Comparison of ENCODE assay signal across 8 cellular contexts in the genomic region with DNA sequence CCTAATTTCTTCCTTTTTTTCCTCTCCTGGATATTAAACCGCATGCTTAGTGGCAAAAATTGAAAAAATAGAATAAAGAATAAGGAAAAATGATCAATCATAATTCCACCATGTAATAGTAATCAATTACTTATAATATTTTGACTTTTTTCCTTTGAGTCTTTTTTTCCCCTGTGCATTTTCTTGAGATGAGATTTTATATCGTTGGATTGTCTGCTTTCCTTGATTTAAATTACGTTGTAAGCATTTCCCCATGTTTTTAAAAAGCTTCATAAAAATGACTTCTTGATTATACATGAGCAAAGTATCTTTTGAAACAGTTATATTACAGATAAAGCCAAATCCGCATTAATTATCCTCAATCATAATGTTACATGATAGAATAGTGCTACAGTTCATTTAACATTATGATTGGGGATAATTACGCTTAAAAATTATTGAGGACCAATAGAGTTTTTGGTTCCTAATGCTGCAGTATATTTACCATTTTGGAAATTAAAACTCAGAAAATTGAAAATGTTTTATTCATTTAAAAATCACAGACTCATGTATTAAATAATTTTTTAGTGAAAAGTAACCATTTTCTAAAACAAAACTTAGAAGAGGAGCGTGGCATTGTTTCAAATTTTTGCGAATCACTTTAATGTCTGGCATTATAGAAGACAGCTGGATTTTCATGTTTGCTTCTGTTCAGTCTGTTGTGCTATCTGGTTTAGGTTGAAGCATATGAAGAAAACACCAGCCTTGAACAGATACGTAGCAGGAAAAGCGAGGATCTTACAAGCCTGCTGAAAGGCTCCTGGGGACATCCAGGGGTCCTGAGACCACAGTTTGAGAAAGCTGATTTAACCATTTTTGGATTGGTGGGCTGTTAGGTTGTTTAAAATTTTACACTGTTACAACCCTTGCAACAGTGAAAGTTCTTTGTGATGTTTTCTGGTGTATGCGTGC. TPM values are rescaled to one million over a fixed set of nuclear protein-coding genes. Genes with fewer than 3 reads are reported as not detected.
A peak's percentile ranks its signal among the peaks of the same experiment; 100 is the strongest.
DNase-seq lines count a peak whose midpoint lies in the region; ATAC-seq, FAIRE-seq and TF ChIP-seq lines count a peak whose summit lies in the region.

No MANE protein-coding gene starts in this region.

- TF ChIP-seq RAD21 in K562 (CRISPR knock-in tag; conservative IDR thresholded peaks at IDR 0.05 in 1 of 2, IDR thresholded peaks at IDR 0.05 in 1 of 2) = no peak

- no peaks in the 10 kb centered on the region; the same call in 1 of the 2 replicates for H4K20me1 ChIP-seq in K562 (replicated peaks; ENCODE audit: control insufficient read depth, insufficient read depth, low read length)

- in situ Hi-C loops in K562 (cut with MboI) = loop anchor here (25.0 kb wide), 1 partner anchor 1897 kb away; no protein-coding TSS in a partner anchor

- H2AFZ ChIP-seq in K562 (ENCODE audit: low read depth, low read length) = peak overlapping the region; percentile 95

- H3K9me3 ChIP-seq in HEK293 (ENCODE audit: control insufficient read depth, insufficient read depth, low read depth, low read length) = no peaks in the 10 kb centered on the region
- H3K9me3 ChIP-seq in K562 (replicated peaks; ENCODE audit: control insufficient read depth, insufficient read depth, low read depth, low read length) = no peaks in the 10 kb centered on the region
- no peaks in the 10 kb centered on the region for H3K9me3 ChIP-seq in mesodermal cell (ENCODE audit: control insufficient read depth, low read length)

- TF ChIP-seq EP300 in K562 (IDR thresholded peaks at IDR 0.05; ENCODE audit: low read length) = no peak

- H3K4me2 ChIP-seq in K562 (ENCODE audit: insufficient read depth, low read length) = peak overlapping the region; percentile 89

- POLR2A ChIA-PET in HEK293 (lab: Yijun Ruan, JAX) (interaction anchor here (1.4 to 3.1 kb wide), 2 partner anchors 10 to 245 kb away, joined by 5 to 14 read pairs; a partner anchor contains a TSS), K562 (lab: Yijun Ruan, JAX) (interaction anchor here (0.6 to 1.3 kb wide), 2 partner anchors 13 to 23 kb away, joined by 4 read pairs; no protein-coding TSS in a partner anchor)

- no peaks in the 10 kb centered on the region for H3K9me1 ChIP-seq in K562 (ENCODE audit: control insufficient read depth, insufficient read depth, low read length)

- 3% methylated on average over 10 of the region's 10 CpGs for WGBS in K562 (ENCODE audit: insufficient coverage, low coverage, missing lambda C conversion rate)
- 41 to 74% methylated on average over 2 of the region's 10 CpGs for WGBS in mesodermal cell (ENCODE audit: insufficient coverage in 2 of 2), 2 experiments

- peak overlapping the region; percentile 91; the same call in 1 of the 2 replicates for H3K27ac ChIP-seq in 22Rv1
- peak overlapping the region; percentile 95; the same call in 1 of the 2 replicates for H3K27ac ChIP-seq in HEK293 (ENCODE audit: extremely low read depth, low read depth, low read length)
- peak overlapping the region; percentile 94 for H3K27ac ChIP-seq in K562 (ENCODE audit: extremely low read depth, low read depth, low read length)
- H3K27ac ChIP-seq in mesodermal cell (ENCODE audit: low read depth, low read length, severe bottlenecking) = no peak overlapping the region

- peak overlapping the region; percentile 75 to 80; a peak in 3 of 4 replicates for H3K9ac ChIP-seq in K562 (ENCODE audit: insufficient read depth in 1 of 2, low read depth in 2 of 2, low read length in 2 of 2)

- H3K4me3 ChIP-seq in HEK293 (ENCODE audit: low read depth, low read length) (peak overlapping the region; percentile 97), K562 (peak overlapping the region; percentile 70), mesodermal cell (ENCODE audit: extremely low read depth, insufficient read depth, low read length, poor library complexity, severe bottlenecking) (peak overlapping the region; percentile 80)

- BruUV-seq in K562 (replicated peaks; lab: Mats Ljungman, UMichigan) = TSS peak; percentile 60

- no peaks in the 10 kb centered on the region for H3K27me3 ChIP-seq in K562 (ENCODE audit: control insufficient read depth in 2 of 2, insufficient read depth in 2 of 2, low read length in 2 of 2)

- H3K79me2 ChIP-seq in K562 (ENCODE audit: control insufficient read depth, insufficient read depth, low read length) = peaks cover 35% of the 10 kb centered on the region

- H3K4me1 ChIP-seq in HEK293 (ENCODE audit: control insufficient read depth, insufficient read depth, low read length) (peaks cover 4% of the 10 kb centered on the region; the same call in 1 of the 2 replicates), K562 (replicated peaks in 1 of 2; ENCODE audit: control insufficient read depth in 2 of 2, insufficient read depth in 2 of 2, low read length in 2 of 2) (peaks cover 6 to 14% of the 10 kb centered on the region in 2 experiments; a peak in 2 of 5 replicates), mesodermal cell (ENCODE audit: control insufficient read depth, insufficient read depth, low read length, poor library complexity, severe bottlenecking) (peaks cover 8% of the 10 kb centered on the region)

- TF ChIP-seq CTCF in 22Rv1 (IDR thresholded peaks at IDR 0.05) (no peak), HEK293 (tag by site-specific recombination; IDR thresholded peaks at IDR 0.05) (no peak), K562 (IDR thresholded peaks at IDR 0.05 in 2 of 3, conservative IDR thresholded peaks at IDR 0.05 in 1 of 3; ENCODE audit: insufficient read depth in 2 of 3, low read depth in 1 of 3, low read length in 3 of 3) (no peak)

- FAIRE-seq in K562 (lab: Jason Lieb, UNC) = peak; percentile 19

- no peak for TF ChIP-seq POLR2A in K562 (conservative IDR thresholded peaks at IDR 0.05)

- H3K36me3 ChIP-seq in HEK293 (ENCODE audit: control insufficient read depth in 2 of 2, insufficient read depth in 1 of 2, low read length in 2 of 2) (peaks cover 4 to 12% of the 10 kb centered on the region in 2 experiments), K562 (ENCODE audit: control insufficient read depth, insufficient read depth, low read length) (peaks cover 3% of the 10 kb centered on the region; the same call in 1 of the 3 replicates), mesodermal cell (ENCODE audit: control insufficient read depth, insufficient read depth, low read length) (peaks cover 20% of the 10 kb centered on the region)

- DNase-seq in K562 (ENCODE audit: extremely low read depth in 1 of 4, low spot score in 3 of 4) (peak in 2 of 4 experiments; percentile 14 to 35), NCI-H1436 treated with DMSO at 0.1 percent for 48 hours (lab: John Stamatoyannopoulos, UW) (no peak), GM19238 (ENCODE audit: insufficient read length, low spot score) (no peak), amniotic stem cell (lab: John Stamatoyannopoulos, UW) (no peak)

- intact Hi-C loops in K562 (cut with micrococcal nuclease) = no loop called here

- CTCF ChIA-PET in HEK293 (lab: Yijun Ruan, JAX) = interaction anchor here (0.7 kb wide), 1 partner anchor 1035 kb away, joined by 3 read pairs; no protein-coding TSS in a partner anchor
- CTCF ChIA-PET in K562 (lab: Yijun Ruan, JAX; ENCODE audit: low intra/inter-chr PET ratio) = no interaction called here

- peak; percentile 22 for ATAC-seq in K562
- no peak for ATAC-seq in GM21447 (IDR thresholded peaks at IDR 0.05; ENCODE audit: unreplicated experiment)

TF ChIP-seq in HEK293, 187 proteins besides CTCF, POLR2A, EP300 and RAD21:
- TF ChIP-seq ZNF600 (tag by site-specific recombination; IDR thresholded peaks at IDR 0.05) = 0 out of 2 replicates have a peak, but pooled peaks have one; percentile 28
- peak; percentile 76 for TF ChIP-seq PRDM1 (tag by site-specific recombination; IDR thresholded peaks at IDR 0.05)
- no peak for TF ChIP-seq SP3 (tag by site-specific recombination; IDR thresholded peaks at IDR 0.05)
- TF ChIP-seq ZNF335 (tag by site-specific recombination; conservative IDR thresholded peaks at IDR 0.05) = peak; percentile 92
- TF ChIP-seq ZNF354C (tag by site-specific recombination; IDR thresholded peaks at IDR 0.05; ENCODE audit: borderline replicate concordance, low read depth) = no peak
- no peak for TF ChIP-seq GLIS2 (tag by site-specific recombination; IDR thresholded peaks at IDR 0.05)
- peak; percentile 94 for TF ChIP-seq ZNF664 (tag by site-specific recombination; IDR thresholded peaks at IDR 0.05)

TF ChIP-seq in K562, 482 proteins besides CTCF, POLR2A, EP300 and RAD21 (continues in another document):
- TF ChIP-seq, protein P1, sequence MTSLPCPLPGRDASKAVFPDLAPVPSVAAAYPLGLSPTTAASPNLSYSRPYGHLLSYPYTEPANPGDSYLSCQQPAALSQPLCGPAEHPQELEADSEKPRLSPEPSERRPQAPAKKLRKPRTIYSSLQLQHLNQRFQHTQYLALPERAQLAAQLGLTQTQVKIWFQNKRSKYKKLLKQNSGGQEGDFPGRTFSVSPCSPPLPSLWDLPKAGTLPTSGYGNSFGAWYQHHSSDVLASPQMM (CRISPR knock-in tag; IDR thresholded peaks at IDR 0.05) = no peak
- TF ChIP-seq, protein P2, sequence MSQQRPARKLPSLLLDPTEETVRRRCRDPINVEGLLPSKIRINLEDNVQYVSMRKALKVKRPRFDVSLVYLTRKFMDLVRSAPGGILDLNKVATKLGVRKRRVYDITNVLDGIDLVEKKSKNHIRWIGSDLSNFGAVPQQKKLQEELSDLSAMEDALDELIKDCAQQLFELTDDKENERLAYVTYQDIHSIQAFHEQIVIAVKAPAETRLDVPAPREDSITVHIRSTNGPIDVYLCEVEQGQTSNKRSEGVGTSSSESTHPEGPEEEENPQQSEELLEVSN (IDR thresholded peaks at IDR 0.05; ENCODE audit: borderline replicate concordance in 1 of 2, extremely low read depth in 1 of 2, insufficient read depth in 1 of 2, insufficient read length in 1 of 2, low read depth in 1 of 2, low read length in 1 of 2, poor library complexity in 1 of 2, severe bottlenecking in 1 of 2) = no peak

RNA-seq across cellular contexts. Expression of a gene that starts 1.4 kb away (rescaled TPM):
- total RNA-seq in K562 (2011; cell fraction: chromatin; rRNA removed; ENCODE audit: low replicate concordance) = 19.2 and 86.7 TPM in 2 replicates
- 7.7 and 12.1 TPM in 2 replicates for total RNA-seq in K562 (2011; cell fraction: nucleolus; rRNA removed)
- total RNA-seq in K562 (2011; cell fraction: nucleoplasm; rRNA removed) = 33.4 and 45.9 TPM in 2 replicates
- total RNA-seq in K562 (2014; rRNA removed) = 7.4 TPM in 2 replicates
- total RNA-seq in K562 (2014; rRNA removed; fragmentation: Illumina TruSeq; extraction: Trizol) = 18.8 and 20.1 TPM in 2 replicates
- 16.1 and 17.8 TPM in 2 replicates for total RNA-seq in K562 (2015; rRNA removed; fragmentation: Illumina TruSeq; extraction: Trizol)
- total RNA-seq in K562 (2021) = 18.9 and 22.0 TPM in 2 replicates
- 10.4 and 12.5 TPM in 2 replicates for polyA plus RNA-seq in K562 (2011; rRNA removed)
- 0.91 and 3.9 TPM in 2 replicates for polyA plus RNA-seq in K562 (2011; cell fraction: cytosol; rRNA removed)
- polyA plus RNA-seq in K562 (2011; cell fraction: nucleus; rRNA removed) = 6.1 and 9.4 TPM in 2 replicates
- polyA plus RNA-seq in K562 (2012) = 9.7 and 14.9 TPM in 2 replicates
- 10.8 and 12.1 TPM in 2 replicates for polyA plus RNA-seq in K562 (2014; fragmentation: Illumina TruSeq; extraction: Trizol)
- 1 to 10 TPM; 6.0 to 8.4 TPM for polyA plus RNA-seq in K562 (2014; fragmentation: Nextera tagmentation; extraction: Ambion mirVana)
- 8.7 and 13.4 TPM in 2 replicates for polyA plus RNA-seq in K562 (2014; rRNA removed)
- 25.6 and 37.8 TPM in 2 replicates for polyA minus RNA-seq in K562 (2011; rRNA and poly(A)+ RNA removed)
- 8.0 and 9.0 TPM in 2 replicates for polyA minus RNA-seq in K562 (2011; cell fraction: cytosol; rRNA and poly(A)+ RNA removed)
- 12.7 and 31.8 TPM in 2 replicates for polyA minus RNA-seq in K562 (2011; cell fraction: nucleus; rRNA and poly(A)+ RNA removed)
- 41.8 TPM for polyA plus RNA-seq in mesodermal cell (2013, experiment 1 of 2)
- 45.8 TPM for polyA plus RNA-seq in mesodermal cell (2013, experiment 2 of 2)
